Comparison of ENCODE assay signal across 25 cellular contexts in genomic region chr6:71481801-71482200, GRCh38.
DNase-seq lines count a peak whose midpoint lies in the region; TF ChIP-seq lines count a peak whose summit lies in the region.
"Had no signal": no experiment of that assay in that cellular context is flagged by ENCODE, and none has a peak within 500 bp of the region (broad histone marks: within the 10 kb centered on the region; RNA-seq: fewer than 3 reads in every experiment).

No MANE protein-coding gene starts in this region.

- no peaks in the 10 kb centered on the region for H4K20me1 ChIP-seq in osteoblast (ENCODE audit: insufficient read depth, low read length)

- H3K4me2 ChIP-seq in osteoblast (ENCODE audit: insufficient read depth, low read length), result no peak overlapping the region
- H3K4me2 ChIP-seq: A549 had no signal

- POLR2A ChIA-PET in HEK293T (lab: Yijun Ruan, JAX), result no interaction called here

- H2AFZ ChIP-seq in ACC112 (ENCODE audit: low read length, unreplicated experiment), result peak overlapping the region; percentile 32
- H2AFZ ChIP-seq in osteoblast (ENCODE audit: low read length), result peak overlapping the region; percentile 69

- CTCF ChIA-PET in HEK293T (lab: Yijun Ruan, JAX), result no interaction called here

- in situ Hi-C loops in GM13977 (cut with MboI; ENCODE audit: low pct_unique_long_range_greater_than_20kb, low sequenced_read_pairs, unreplicated experiment), result no loop called here

- H3K79me2 ChIP-seq in ACC112 (ENCODE audit: control insufficient read depth, insufficient read depth, low read length, unreplicated experiment) (no peaks in the 10 kb centered on the region), osteoblast (ENCODE audit: insufficient read depth, low read length) (no peaks in the 10 kb centered on the region)

- H3K9me3 ChIP-seq in SJSA1 (replicated peaks) (no peaks in the 10 kb centered on the region), osteoblast (ENCODE audit: low read depth, low read length) (no peaks in the 10 kb centered on the region)
- H3K9me3 ChIP-seq: A549, colonic mucosa had no signal

- DNase-seq in SJSA1 (ENCODE audit: low read depth in 1 of 2, low spot score in 2 of 2) (no peak), kidney epithelial cell (ENCODE audit: low read depth) (peak; percentile 28), osteoblast (ENCODE audit: insufficient read length, low spot score, missing footprints) (no peak), foreskin fibroblast (no peak), GM13977 (ENCODE audit: low spot score) (no peak), HEK293T (ENCODE audit: extremely low spot score) (no peak), C1 segment of cervical spinal cord (lab: John Stamatoyannopoulos, UW) (no peak)
- DNase-seq: activated CD4-positive, alpha-beta memory T cell treated with anti-CD3 and anti-CD28 coated beads for 36 hours; activated CD4-positive, CD25-positive, alpha-beta regulatory T cell; activated CD8-positive, alpha-beta memory T cell treated with anti-CD3 and anti-CD28 coated beads, Interleukin-2, amount 50 U/mL, for 48 hours; activated naive CD4-positive, alpha-beta T cell treated with anti-CD3 and anti-CD28 coated beads, Interleukin-2, amount 50 U/mL, for 16 hours; amniotic stem cell; CD8-positive, alpha-beta memory T cell; colonic mucosa; DMS153; effector CD8-positive, alpha-beta T cell; foreskin keratinocyte; immature natural killer cell; KG1; MM.1S; NCI-H1417 treated with DMSO at 0.1 percent for 48 hours; NCI-H748 treated with DMSO at 0.1 percent for 48 hours; stimulated activated naive CD8-positive, alpha-beta T cell treated with anti-CD3 and anti-CD28 coated beads, Interleukin-15, Interleukin-2, amounts not matched to agents 100 U/mL and 50 U/mL, for 24 hours had no signal

- H3K27me3 ChIP-seq in ACC112 (ENCODE audit: insufficient read depth, low read length) (no peaks in the 10 kb centered on the region), SJSA1 (replicated peaks) (no peaks in the 10 kb centered on the region), kidney epithelial cell (ENCODE audit: control insufficient read depth, insufficient read depth, low read length) (no peaks in the 10 kb centered on the region), osteoblast (ENCODE audit: insufficient read depth, low read length) (no peaks in the 10 kb centered on the region)
- H3K27me3 ChIP-seq: colonic mucosa, foreskin keratinocyte had no signal

- TF ChIP-seq CTCF in kidney epithelial cell (IDR thresholded peaks at IDR 0.05; ENCODE audit: insufficient read depth, low read length, poor library complexity, severe bottlenecking) (no peak), osteoblast (IDR thresholded peaks at IDR 0.05; ENCODE audit: extremely low read depth, low read depth, low read length) (no peak), foreskin fibroblast (IDR thresholded peaks at IDR 0.05; ENCODE audit: low read depth, low read length) (no peak), GM13977 (IDR thresholded peaks at IDR 0.05; ENCODE audit: extremely low read depth, insufficient read depth, missing control alignments) (no peak)

- no peaks in the 10 kb centered on the region for H3K36me3 ChIP-seq in ACC112 (ENCODE audit: insufficient read depth, low read length)
- H3K36me3 ChIP-seq in SJSA1, result no peaks in the 10 kb centered on the region
- H3K36me3 ChIP-seq in kidney epithelial cell (ENCODE audit: control insufficient read depth, insufficient read depth, low read length), result no peaks in the 10 kb centered on the region
- H3K36me3 ChIP-seq in osteoblast (ENCODE audit: insufficient read depth, low read length), result no peaks in the 10 kb centered on the region
- H3K36me3 ChIP-seq: colonic mucosa had no signal

- H3K4me3 ChIP-seq in ACC112 (ENCODE audit: low read depth, low read length) (no peak overlapping the region), SJSA1 (no peak overlapping the region), kidney epithelial cell (ENCODE audit: low read depth, low read length) (no peak overlapping the region), osteoblast (ENCODE audit: insufficient read depth, low read length) (no peak overlapping the region), foreskin fibroblast (ENCODE audit: low read depth in 1 of 2, low read length in 2 of 2) (no peak overlapping the region)
- H3K4me3 ChIP-seq: A549, colonic mucosa had no signal

- H3K4me1 ChIP-seq in ACC112 (ENCODE audit: control insufficient read depth, insufficient read depth, low read length, unreplicated experiment) (peaks cover 57% of the 10 kb centered on the region), SJSA1 (replicated peaks) (peaks cover 62% of the 10 kb centered on the region), osteoblast (ENCODE audit: insufficient read depth, low read length) (peaks cover 46% of the 10 kb centered on the region)
- H3K4me1 ChIP-seq: colonic mucosa had no signal

- H3K27ac ChIP-seq in ACC112 (ENCODE audit: low read depth, low read length) (0 out of 2 replicates have a peak overlapping the region, but pooled peaks have one; percentile 1), SJSA1 (peak overlapping the region; percentile 1; the same call in 1 of the 2 replicates), osteoblast (ENCODE audit: low read depth, low read length) (no peak overlapping the region)
- H3K27ac ChIP-seq: A549, colonic mucosa, foreskin keratinocyte had no signal

TF ChIP-seq in HEK293T, 16 proteins besides CTCF, POLR2A, EP300 and RAD21:
- no peak for TF ChIP-seq ELF4 (IDR thresholded peaks at IDR 0.05)
- TF ChIP-seq FOXA1 (IDR thresholded peaks at IDR 0.05), result no peak
- no peak for TF ChIP-seq L3MBTL2 (conservative IDR thresholded peaks at IDR 0.05)
- TF ChIP-seq LEF1 (IDR thresholded peaks at IDR 0.05; ENCODE audit: borderline replicate concordance), result no peak
- TF ChIP-seq SUZ12 (IDR thresholded peaks at IDR 0.05), result no peak
- TF ChIP-seq HDGF (IDR thresholded peaks at IDR 0.05; ENCODE audit: borderline replicate concordance), result no peak
- no peak for TF ChIP-seq BHLHE40 (IDR thresholded peaks at IDR 0.05; ENCODE audit: borderline replicate concordance)
- TF ChIP-seq ARNT (IDR thresholded peaks at IDR 0.05), result no peak
- no peak for TF ChIP-seq ZNF384 (IDR thresholded peaks at IDR 0.05)
- no peak for TF ChIP-seq SP1 (IDR thresholded peaks at IDR 0.05)
- no peak for TF ChIP-seq TARDBP (IDR thresholded peaks at IDR 0.05)
- no peak for TF ChIP-seq NFRKB (IDR thresholded peaks at IDR 0.05)
- TF ChIP-seq, protein P1, sequence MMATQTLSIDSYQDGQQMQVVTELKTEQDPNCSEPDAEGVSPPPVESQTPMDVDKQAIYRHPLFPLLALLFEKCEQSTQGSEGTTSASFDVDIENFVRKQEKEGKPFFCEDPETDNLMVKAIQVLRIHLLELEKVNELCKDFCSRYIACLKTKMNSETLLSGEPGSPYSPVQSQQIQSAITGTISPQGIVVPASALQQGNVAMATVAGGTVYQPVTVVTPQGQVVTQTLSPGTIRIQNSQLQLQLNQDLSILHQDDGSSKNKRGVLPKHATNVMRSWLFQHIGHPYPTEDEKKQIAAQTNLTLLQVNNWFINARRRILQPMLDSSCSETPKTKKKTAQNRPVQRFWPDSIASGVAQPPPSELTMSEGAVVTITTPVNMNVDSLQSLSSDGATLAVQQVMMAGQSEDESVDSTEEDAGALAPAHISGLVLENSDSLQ (IDR thresholded peaks at IDR 0.05), result no peak
- no peak for TF ChIP-seq FOXM1 (IDR thresholded peaks at IDR 0.05; ENCODE audit: borderline replicate concordance)
TF ChIP-seq in HEK293T: peak in this region for 0.
